Comparison of ENCODE assay signal across 21 cellular contexts in the genomic region with DNA sequence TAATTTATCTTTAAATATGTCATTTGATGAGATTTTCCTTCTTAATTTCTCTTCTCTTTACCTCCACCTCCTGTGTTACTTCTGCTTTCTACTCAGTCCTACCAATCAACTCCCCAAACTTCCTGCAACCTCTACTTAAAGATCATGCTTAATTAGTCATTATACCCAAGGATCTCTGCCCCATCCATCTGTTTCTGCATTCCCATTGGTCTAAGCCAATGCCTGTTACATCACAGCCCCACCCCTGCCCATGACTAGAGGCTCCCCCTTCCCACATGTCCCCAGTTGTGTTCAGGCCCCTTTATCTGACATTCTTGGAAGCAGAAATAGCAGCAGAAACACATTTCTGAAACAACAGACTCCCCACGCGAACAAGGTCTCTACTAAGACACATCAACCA.
A peak's percentile ranks its signal among the peaks of the same experiment; 100 is the strongest.
DNase-seq lines count a peak whose midpoint lies in the region; FAIRE-seq and TF ChIP-seq lines count a peak whose summit lies in the region.
"Had no signal": no experiment of that assay in that cellular context is flagged by ENCODE, and none has a peak within 500 bp of the region (broad histone marks: within the 10 kb centered on the region; RNA-seq: fewer than 3 reads in every experiment).

No MANE protein-coding gene starts in this region.

- DNase-seq in mesendoderm (no peak), testis (peak; percentile 40), PC-9 (no peak), activated gamma-delta T cell (lab: John Stamatoyannopoulos, UW) (no peak)
- no peak for DNase-seq in activated naive CD4-positive, alpha-beta T cell treated with anti-CD3 and anti-CD28 coated beads for 36 hours
- DNase-seq: activated CD8-positive, alpha-beta T cell treated with anti-CD3 and anti-CD28 coated beads for 36 hours; activated naive CD4-positive, alpha-beta T cell treated with anti-CD3 and anti-CD28 coated beads, Interleukin-2, amount 10 ng/mL, durations not matched to agents 7 days and 5 days; CD4-positive, CD25-positive, alpha-beta regulatory T cell; effector CD8-positive, alpha-beta T cell; H9; NCI-H187; NCI-H526 treated with DMSO at 0.1 percent for 48 hours; T1000 had no signal

- no CpG with 5 or more reads among the region's 2 CpGs for WGBS in mesendoderm (ENCODE audit: extremely low coverage, insufficient coverage, low lambda C conversion rate)
- WGBS in testis, 2 donors: 60 to 79% methylated on average over 2 of the region's 2 CpGs

- no peaks in the 10 kb centered on the region for H3K79me2 ChIP-seq in mesendoderm (ENCODE audit: control insufficient read depth, insufficient read depth, low read length)
- H3K79me2 ChIP-seq in PC-9 (ENCODE audit: low read depth): no peaks in the 10 kb centered on the region

- H4K20me1 ChIP-seq in PC-9 (ENCODE audit: insufficient read depth): no peaks in the 10 kb centered on the region

- H3K56ac ChIP-seq in mesendoderm (ENCODE audit: low read length): no peak overlapping the region

- peak overlapping the region; percentile 59 for H3K4ac ChIP-seq in mesendoderm (ENCODE audit: low read depth, low read length)

- no peak overlapping the region for H2BK120ac ChIP-seq in mesendoderm (ENCODE audit: low read depth, low read length)

- H3K4me1 Mint-ChIP-seq in activated naive CD4-positive, alpha-beta T cell treated with anti-CD3 and anti-CD28 coated beads for 36 hours (ENCODE audit: low read depth): no peaks in the 10 kb centered on the region
- H3K4me1 Mint-ChIP-seq: activated naive CD4-positive, alpha-beta T cell treated with anti-CD3 and anti-CD28 coated beads, Interleukin-2, amount 10 ng/mL, durations not matched to agents 7 days and 5 days; CD4-positive, CD25-positive, alpha-beta regulatory T cell; central memory CD8-positive, alpha-beta T cell had no signal

- no peak overlapping the region for H3K4me2 ChIP-seq in mesendoderm (ENCODE audit: low read length)
- no peak overlapping the region for H3K4me2 ChIP-seq in PC-9
- H3K4me2 ChIP-seq: KMS-11 had no signal

- no peak overlapping the region for H2BK5ac ChIP-seq in mesendoderm (ENCODE audit: low read length)

- no peaks in the 10 kb centered on the region for H3K36me3 ChIP-seq in mesendoderm (ENCODE audit: control insufficient read depth, insufficient read depth, low read length)
- H3K36me3 ChIP-seq in testis (ENCODE audit: low read depth, missing control alignments): no peaks in the 10 kb centered on the region
- no peaks in the 10 kb centered on the region for H3K36me3 ChIP-seq in PC-9 (ENCODE audit: low read depth)
- H3K36me3 ChIP-seq: esophagus muscularis mucosa, ovary, thoracic aorta had no signal

- FAIRE-seq in TTC549 (lab: Jason Lieb, UNC): peak; percentile 43
- FAIRE-seq: islet of Langerhans had no signal

- H4K5ac ChIP-seq in mesendoderm (ENCODE audit: low read length): no peak overlapping the region

- POLR2A ChIA-PET in PC-9 (lab: Charles Lee; ENCODE audit: unreplicated experiment): no interaction called here

- no peaks in the 10 kb centered on the region for H3F3A ChIP-seq in PC-9 (ENCODE audit: insufficient read depth, low read depth)

- no peak overlapping the region for H3K9ac ChIP-seq in mesendoderm (ENCODE audit: low read length)
- H3K9ac ChIP-seq: KMS-11 had no signal

- no peak overlapping the region for H2AK5ac ChIP-seq in mesendoderm (ENCODE audit: low read length)

- H3K27ac ChIP-seq in cingulate gyrus (ENCODE audit: low read depth, low read length) (peak overlapping the region; percentile 57), mesendoderm (ENCODE audit: low read depth, low read length) (no peak overlapping the region), testis (peak overlapping the region; percentile 22 to 92), PC-9 (no peak overlapping the region)
- H3K27ac ChIP-seq: esophagus muscularis mucosa, KMS-11 had no signal

- H3K18ac ChIP-seq in mesendoderm (ENCODE audit: low read length): no peak overlapping the region

- TF ChIP-seq CTCF in testis (IDR thresholded peaks at IDR 0.05): no peak
- no peak for TF ChIP-seq CTCF in PC-9 (conservative IDR thresholded peaks at IDR 0.05)

- no peak overlapping the region for H2BK15ac ChIP-seq in mesendoderm (replicated peaks; ENCODE audit: low read depth)

- no peak overlapping the region for H3K4me3 Mint-ChIP-seq in activated naive CD4-positive, alpha-beta T cell treated with anti-CD3 and anti-CD28 coated beads for 36 hours
- H3K4me3 Mint-ChIP-seq: activated CD8-positive, alpha-beta T cell treated with anti-CD3 and anti-CD28 coated beads for 36 hours; activated naive CD4-positive, alpha-beta T cell treated with anti-CD3 and anti-CD28 coated beads, Interleukin-2, amount 10 ng/mL, durations not matched to agents 7 days and 5 days; CD4-positive, CD25-positive, alpha-beta regulatory T cell; central memory CD8-positive, alpha-beta T cell; H9 had no signal

- no peak for TF ChIP-seq POLR2A in testis (IDR thresholded peaks at IDR 0.05)

- H3K4me1 ChIP-seq in mesendoderm (ENCODE audit: control insufficient read depth, low read depth, low read length): no peaks in the 10 kb centered on the region
- H3K4me1 ChIP-seq in testis: peaks cover 24% of the 10 kb centered on the region
- H3K4me1 ChIP-seq in PC-9 (replicated peaks; ENCODE audit: insufficient read depth): no peaks in the 10 kb centered on the region

- no peaks in the 10 kb centered on the region for H3K9me2 ChIP-seq in PC-9 (ENCODE audit: insufficient read depth)

- BruUV-seq in PC-9 (replicated peaks; lab: Mats Ljungman, UMichigan): no TSS peak

- no peak overlapping the region for H3K27ac Mint-ChIP-seq in activated naive CD4-positive, alpha-beta T cell treated with anti-CD3 and anti-CD28 coated beads for 36 hours
- H3K27ac Mint-ChIP-seq: activated CD8-positive, alpha-beta T cell treated with anti-CD3 and anti-CD28 coated beads for 36 hours; activated naive CD4-positive, alpha-beta T cell treated with anti-CD3 and anti-CD28 coated beads, Interleukin-2, amount 10 ng/mL, durations not matched to agents 7 days and 5 days; CD4-positive, CD25-positive, alpha-beta regulatory T cell had no signal

- CTCF ChIA-PET in activated naive CD4-positive, alpha-beta T cell treated with anti-CD3 and anti-CD28 coated beads for 36 hours (lab: Charles Lee): no interaction called here
- CTCF ChIA-PET in PC-9 (lab: Charles Lee): no interaction called here

- H3K4me3 ChIP-seq in mesendoderm (ENCODE audit: low read length): no peak overlapping the region
- H3K4me3 ChIP-seq in testis: no peak overlapping the region
- H3K4me3 ChIP-seq in PC-9: no peak overlapping the region
- H3K4me3 ChIP-seq: esophagus muscularis mucosa, ovary, thoracic aorta had no signal

- intact Hi-C loops in testis (cut with DNase I; ENCODE audit: low total_unique reads): no loop called here
- intact Hi-C loops in activated naive CD4-positive, alpha-beta T cell treated with anti-CD3 and anti-CD28 coated beads for 36 hours (cut with micrococcal nuclease): no loop called here
- intact Hi-C loops in PC-9 (cut with micrococcal nuclease; ENCODE audit: unreplicated experiment): no loop called here

- H3K9me3 Mint-ChIP-seq in activated naive CD4-positive, alpha-beta T cell treated with anti-CD3 and anti-CD28 coated beads for 36 hours: no peaks in the 10 kb centered on the region
- H3K9me3 Mint-ChIP-seq: activated CD8-positive, alpha-beta T cell treated with anti-CD3 and anti-CD28 coated beads for 36 hours; activated naive CD4-positive, alpha-beta T cell treated with anti-CD3 and anti-CD28 coated beads, Interleukin-2, amount 10 ng/mL, durations not matched to agents 7 days and 5 days; CD4-positive, CD25-positive, alpha-beta regulatory T cell; central memory CD8-positive, alpha-beta T cell had no signal

- H3K23ac ChIP-seq in mesendoderm (ENCODE audit: low read length): no peak overlapping the region

- no peak overlapping the region for H2AFZ ChIP-seq in PC-9

- no peaks in the 10 kb centered on the region for H3K27me3 ChIP-seq in mesendoderm (ENCODE audit: insufficient read depth, low read length, poor library complexity)
- no peaks in the 10 kb centered on the region for H3K27me3 ChIP-seq in testis
- peaks cover 46% of the 10 kb centered on the region for H3K27me3 ChIP-seq in PC-9 (ENCODE audit: insufficient read depth, low read depth)
- H3K27me3 ChIP-seq: esophagus muscularis mucosa, ovary had no signal

- H3K9me3 ChIP-seq in testis (no peaks in the 10 kb centered on the region), PC-9 (ENCODE audit: insufficient read depth, low read depth) (no peaks in the 10 kb centered on the region)
- H3K9me3 ChIP-seq: esophagus muscularis mucosa, ovary, thoracic aorta had no signal

- H3K79me1 ChIP-seq in mesendoderm (ENCODE audit: low read length): no peaks in the 10 kb centered on the region

- no peaks in the 10 kb centered on the region for H3K36me3 Mint-ChIP-seq in activated naive CD4-positive, alpha-beta T cell treated with anti-CD3 and anti-CD28 coated beads for 36 hours (ENCODE audit: low read depth)
- H3K36me3 Mint-ChIP-seq: activated naive CD4-positive, alpha-beta T cell treated with anti-CD3 and anti-CD28 coated beads, Interleukin-2, amount 10 ng/mL, durations not matched to agents 7 days and 5 days; CD4-positive, CD25-positive, alpha-beta regulatory T cell had no signal

- H3K27me3 Mint-ChIP-seq in activated naive CD4-positive, alpha-beta T cell treated with anti-CD3 and anti-CD28 coated beads for 36 hours (ENCODE audit: low read depth): peaks cover 5% of the 10 kb centered on the region
- H3K27me3 Mint-ChIP-seq: activated naive CD4-positive, alpha-beta T cell treated with anti-CD3 and anti-CD28 coated beads, Interleukin-2, amount 10 ng/mL, durations not matched to agents 7 days and 5 days had no signal

- H4K8ac ChIP-seq in mesendoderm (ENCODE audit: low read depth, low read length): no peak overlapping the region

Comparison
In these comparisons a context has a peak if more than half of its experiments do, and no peak if none do; other contexts are left out.
1. H3K27ac ChIP-seq: peak in cingulate gyrus (single experiment) and testis (2 of 2); none in mesendoderm (single experiment) and PC-9 (single experiment).